Comparison of ENCODE assay signal across 8 cellular contexts in genomic region chr9:4796988-4797956, GRCh38. TPM values are rescaled to one million over a fixed set of nuclear protein-coding genes. Genes with fewer than 3 reads are reported as not detected.
DNase-seq lines count a peak whose midpoint lies in the region; ATAC-seq and TF ChIP-seq lines count a peak whose summit lies in the region.

No MANE protein-coding gene starts in this region.

- intact Hi-C loops in activated CD4-positive, alpha-beta T cell treated with anti-CD3 and anti-CD28 coated beads, Interleukin-2, amount 10 ng/mL, durations not matched to agents 24 days and 14 days (cut with micrococcal nuclease): no loop called here
- intact Hi-C loops in testis (cut with DNase I; ENCODE audit: low total_unique reads): no loop called here

- peaks cover 20% of the 10 kb centered on the region for H3K36me3 Mint-ChIP-seq in activated CD4-positive, alpha-beta T cell treated with anti-CD3 and anti-CD28 coated beads, Interleukin-2, amount 10 ng/mL, durations not matched to agents 24 days and 14 days (ENCODE audit: low read depth)

- peak; percentile 57 for DNase-seq in activated CD4-positive, alpha-beta T cell treated with anti-CD3 and anti-CD28 coated beads, Interleukin-2, amount 10 ng/mL, durations not matched to agents 24 days and 14 days
- DNase-seq in activated CD4-positive, alpha-beta T cell treated with anti-CD3 and anti-CD28 coated beads, Interleukin-2, amount 50 U/mL, for 1 hour: no peak
- peak; percentile 61 for DNase-seq in Karpas-422
- peak; percentile 33 for DNase-seq in testis

- H3K9me3 ChIP-seq in Karpas-422 (ENCODE audit: low read length) (no peaks in the 10 kb centered on the region), iPS-20b (ENCODE audit: insufficient read depth, low read depth, low read length) (no peaks in the 10 kb centered on the region), testis (no peaks in the 10 kb centered on the region)

- no peak for TF ChIP-seq POLR2A in testis (IDR thresholded peaks at IDR 0.05)

- peaks cover 13% of the 10 kb centered on the region; the same call in 1 of the 2 replicates for H3K36me3 ChIP-seq in Karpas-422 (ENCODE audit: insufficient read depth, low read length)
- no peaks in the 10 kb centered on the region for H3K36me3 ChIP-seq in iPS-20b (ENCODE audit: insufficient read depth, low read depth, low read length)
- H3K36me3 ChIP-seq in testis (ENCODE audit: low read depth, missing control alignments): no peaks in the 10 kb centered on the region

- peak overlapping the region; percentile 45 for H3K4me2 ChIP-seq in Karpas-422 (ENCODE audit: low read depth, low read length, poor library complexity, severe bottlenecking)

- H3K27me3 ChIP-seq in Karpas-422 (ENCODE audit: low read length) (no peaks in the 10 kb centered on the region), iPS-20b (ENCODE audit: insufficient read depth, low read length) (no peaks in the 10 kb centered on the region), testis (no peaks in the 10 kb centered on the region)

- H2AFZ ChIP-seq in Karpas-422 (ENCODE audit: low read length): no peak overlapping the region

- H3K9ac ChIP-seq in Karpas-422 (ENCODE audit: low read length): peak overlapping the region; percentile 21
- peak overlapping the region; percentile 16; the same call in 1 of the 2 replicates for H3K9ac ChIP-seq in iPS-20b (ENCODE audit: low read depth, low read length)

- H3K27ac ChIP-seq in Karpas-422 (ENCODE audit: low read length): peak overlapping the region; percentile 47
- H3K27ac ChIP-seq in VCaP: 0 out of 2 replicates have a peak overlapping the region, but pooled peaks have one; percentile 1
- H3K27ac ChIP-seq in iPS-20b (ENCODE audit: low read length): no peak overlapping the region
- peak overlapping the region; percentile 27 to 54 for H3K27ac ChIP-seq in testis

- peaks cover 17% of the 10 kb centered on the region for H4K20me1 ChIP-seq in Karpas-422 (ENCODE audit: insufficient read depth, low read depth, low read length)

- H3K27ac Mint-ChIP-seq in activated CD4-positive, alpha-beta T cell treated with anti-CD3 and anti-CD28 coated beads, Interleukin-2, amount 10 ng/mL, durations not matched to agents 24 days and 14 days: no peak overlapping the region

- H3K9me3 Mint-ChIP-seq in activated CD4-positive, alpha-beta T cell treated with anti-CD3 and anti-CD28 coated beads, Interleukin-2, amount 10 ng/mL, durations not matched to agents 24 days and 14 days: no peaks in the 10 kb centered on the region

- no peaks in the 10 kb centered on the region for H3K27me3 Mint-ChIP-seq in activated CD4-positive, alpha-beta T cell treated with anti-CD3 and anti-CD28 coated beads, Interleukin-2, amount 10 ng/mL, durations not matched to agents 24 days and 14 days

- TF ChIP-seq CTCF in VCaP (conservative IDR thresholded peaks at IDR 0.05): peak; percentile 85
- TF ChIP-seq CTCF in testis (IDR thresholded peaks at IDR 0.05): peak; percentile 19 to 59 (median 47)

- ATAC-seq in HG03280 (IDR thresholded peaks at IDR 0.05; ENCODE audit: unreplicated experiment): no peak
- ATAC-seq in HG03196 (IDR thresholded peaks at IDR 0.05; ENCODE audit: unreplicated experiment): no peak

- peaks cover 43% of the 10 kb centered on the region for H3K4me1 Mint-ChIP-seq in activated CD4-positive, alpha-beta T cell treated with anti-CD3 and anti-CD28 coated beads, Interleukin-2, amount 10 ng/mL, durations not matched to agents 24 days and 14 days

- H3K4me1 ChIP-seq in Karpas-422 (ENCODE audit: low read length): peaks cover 34% of the 10 kb centered on the region
- H3K4me1 ChIP-seq in iPS-20b (ENCODE audit: insufficient read depth, low read length): peaks cover 25% of the 10 kb centered on the region
- peaks cover 29% of the 10 kb centered on the region for H3K4me1 ChIP-seq in testis

- H3K4me3 ChIP-seq in Karpas-422 (ENCODE audit: low read length): no peak overlapping the region; the same call in 1 of the 2 replicates
- H3K4me3 ChIP-seq in iPS-20b (ENCODE audit: low read length): no peak overlapping the region
- no peak overlapping the region for H3K4me3 ChIP-seq in testis

- no peaks in the 10 kb centered on the region for H3K9me2 ChIP-seq in Karpas-422 (replicated peaks; ENCODE audit: insufficient read depth, low read length)

- H3K4me3 Mint-ChIP-seq in activated CD4-positive, alpha-beta T cell treated with anti-CD3 and anti-CD28 coated beads, Interleukin-2, amount 10 ng/mL, durations not matched to agents 24 days and 14 days: no peak overlapping the region

- H3K79me2 ChIP-seq in Karpas-422 (ENCODE audit: low read length): peaks cover 95% of the 10 kb centered on the region

- WGBS in testis, 2 donors: 71 to 76% methylated on average over 6 of the region's 6 CpGs

RNA-seq across cellular contexts. Expression of gene RCL1, which starts 4.5 kb away (rescaled TPM):
- total RNA-seq in activated CD4-positive, alpha-beta T cell treated with anti-CD3 and anti-CD28 coated beads, Interleukin-2, amount 10 ng/mL, durations not matched to agents 24 days and 14 days: 44.1 and 44.6 TPM in 2 replicates
- 24.9 and 31.0 TPM in 2 replicates for total RNA-seq in Karpas-422 (2014; rRNA removed; shearing (Covaris generic); ENCODE audit: low replicate concordance)
- 10 to 100 TPM; 28.9 to 37.9 TPM for total RNA-seq in testis
- polyA plus RNA-seq in testis (ENCODE audit: insufficient read depth, low read depth, low replicate concordance): 27.2 TPM

RNA-seq across cellular contexts. Expression of gene AK3, which starts 56.3 kb away (rescaled TPM):
- 22.9 and 27.3 TPM in 2 replicates for total RNA-seq in activated CD4-positive, alpha-beta T cell treated with anti-CD3 and anti-CD28 coated beads, Interleukin-2, amount 10 ng/mL, durations not matched to agents 24 days and 14 days
- total RNA-seq in Karpas-422 (2014; rRNA removed; shearing (Covaris generic); ENCODE audit: low replicate concordance): 49.8 and 67.3 TPM in 2 replicates
- total RNA-seq in testis: 10 to 100 TPM; 18.3 to 24.1 TPM
- 23.4 TPM for polyA plus RNA-seq in testis (ENCODE audit: insufficient read depth, low read depth, low replicate concordance)
